Comparison of ENCODE assay signal across 9 cellular contexts in genomic region chr4:159010563-159011260, GRCh38.
A peak's percentile ranks its signal among the peaks of the same experiment; 100 is the strongest.
DNase-seq lines count a peak whose midpoint lies in the region; ATAC-seq and TF ChIP-seq lines count a peak whose summit lies in the region.
"Had no signal": no experiment of that assay in that cellular context is flagged by ENCODE, and none has a peak within 500 bp of the region (broad histone marks: within the 10 kb centered on the region; RNA-seq: fewer than 3 reads in every experiment).

No MANE protein-coding gene starts in this region.

- H3K9me2 ChIP-seq in SK-N-SH: no peaks in the 10 kb centered on the region

- no peak overlapping the region for H3K9ac ChIP-seq in SK-N-SH

- POLR2A ChIA-PET in SK-N-SH (lab: Yijun Ruan, JAX): interaction anchor here (0.9 kb wide), 1 partner anchor 12 kb away, joined by 3 read pairs; no protein-coding TSS in a partner anchor

- no peaks in the 10 kb centered on the region for H3F3A ChIP-seq in SK-N-SH (replicated peaks; ENCODE audit: insufficient read depth)

- no peak for TF ChIP-seq CTCF in SK-N-SH (IDR thresholded peaks at IDR 0.05)

- DNase-seq in Ammon's horn (ENCODE audit: low spot score) (peak; percentile 83), NCI-H146 treated with DMSO at 0.1 percent for 48 hours (lab: John Stamatoyannopoulos, UW; ENCODE audit: unreplicated experiment) (peak; percentile 73), dermis blood vessel endothelial cell (peak; percentile 39), midbrain (lab: John Stamatoyannopoulos, UW) (peak; percentile 61), SK-N-SH (no peak), NCI-H510A (lab: John Stamatoyannopoulos, UW) (no peak)

- H3K79me2 ChIP-seq in SK-N-SH (ENCODE audit: insufficient read depth): no peaks in the 10 kb centered on the region

- no peak overlapping the region for H2AFZ ChIP-seq in SK-N-SH (ENCODE audit: low read depth)

- H3K27me3 ChIP-seq in SK-N-SH (ENCODE audit: insufficient read depth): no peaks in the 10 kb centered on the region

- no peak for TF ChIP-seq EP300 in SK-N-SH (IDR thresholded peaks at IDR 0.05; ENCODE audit: borderline replicate concordance in 1 of 2, low read depth in 1 of 2, low read length in 1 of 2)

- no peak overlapping the region for H3K27ac ChIP-seq in SK-N-SH (ENCODE audit: low read depth in 2 of 2, low read length in 1 of 2)

- no peak overlapping the region for H3K4me2 ChIP-seq in SK-N-SH

- H4K20me1 ChIP-seq in SK-N-SH (ENCODE audit: insufficient read depth): no peaks in the 10 kb centered on the region

- TF ChIP-seq RAD21 in SK-N-SH (IDR thresholded peaks at IDR 0.05; ENCODE audit: low read length): no peak

- CTCF ChIA-PET in SK-N-SH (lab: Yijun Ruan, JAX): no interaction called here

- H3K9me3 ChIP-seq in SK-N-SH: no peaks in the 10 kb centered on the region

- ATAC-seq in HG03025 (IDR thresholded peaks at IDR 0.05; ENCODE audit: low FRiP score, unreplicated experiment): no peak
- ATAC-seq in GM18520 (IDR thresholded peaks at IDR 0.05; ENCODE audit: unreplicated experiment): no peak
- ATAC-seq: natural killer cell treated with Interleukin-12 subunit alpha and Interleukin-12 subunit beta and Interleukin-15 and Interleukin-18, amount 100 ng/mL, for 72 hours had no signal

- 80% methylated on average over 5 of the region's 5 CpGs for WGBS in SK-N-SH (ENCODE audit: low lambda C conversion rate)

- no peaks in the 10 kb centered on the region for H3K36me3 ChIP-seq in SK-N-SH (replicated peaks in 1 of 2; ENCODE audit: control insufficient read depth in 1 of 2, insufficient read depth in 2 of 2, low read length in 1 of 2)

- H3K4me3 ChIP-seq in SK-N-SH (ENCODE audit: low read depth in 2 of 2, low read length in 1 of 2): no peak overlapping the region

- H3K4me1 ChIP-seq in SK-N-SH (ENCODE audit: control insufficient read depth in 1 of 2, insufficient read depth in 2 of 2, low read depth in 1 of 2, low read length in 1 of 2): peaks cover 0 to 4% of the 10 kb centered on the region in 2 experiments; a peak in 2 of 4 replicates

TF ChIP-seq in SK-N-SH, 30 proteins besides CTCF, POLR2A, EP300 and RAD21:
- TF ChIP-seq TEAD4 (IDR thresholded peaks at IDR 0.05; ENCODE audit: borderline replicate concordance, insufficient read depth): no peak
- TF ChIP-seq, protein P1, sequence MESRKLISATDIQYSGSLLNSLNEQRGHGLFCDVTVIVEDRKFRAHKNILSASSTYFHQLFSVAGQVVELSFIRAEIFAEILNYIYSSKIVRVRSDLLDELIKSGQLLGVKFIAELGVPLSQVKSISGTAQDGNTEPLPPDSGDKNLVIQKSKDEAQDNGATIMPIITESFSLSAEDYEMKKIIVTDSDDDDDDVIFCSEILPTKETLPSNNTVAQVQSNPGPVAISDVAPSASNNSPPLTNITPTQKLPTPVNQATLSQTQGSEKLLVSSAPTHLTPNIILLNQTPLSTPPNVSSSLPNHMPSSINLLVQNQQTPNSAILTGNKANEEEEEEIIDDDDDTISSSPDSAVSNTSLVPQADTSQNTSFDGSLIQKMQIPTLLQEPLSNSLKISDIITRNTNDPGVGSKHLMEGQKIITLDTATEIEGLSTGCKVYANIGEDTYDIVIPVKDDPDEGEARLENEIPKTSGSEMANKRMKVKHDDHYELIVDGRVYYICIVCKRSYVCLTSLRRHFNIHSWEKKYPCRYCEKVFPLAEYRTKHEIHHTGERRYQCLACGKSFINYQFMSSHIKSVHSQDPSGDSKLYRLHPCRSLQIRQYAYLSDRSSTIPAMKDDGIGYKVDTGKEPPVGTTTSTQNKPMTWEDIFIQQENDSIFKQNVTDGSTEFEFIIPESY (IDR thresholded peaks at IDR 0.05; ENCODE audit: borderline replicate concordance, low read depth): no peak
- no peak for TF ChIP-seq RFX5 (IDR thresholded peaks at IDR 0.05; ENCODE audit: low read length)
- no peak for TF ChIP-seq SMC3 (IDR thresholded peaks at IDR 0.05; ENCODE audit: low read depth, low read length)
- TF ChIP-seq, protein P2, sequence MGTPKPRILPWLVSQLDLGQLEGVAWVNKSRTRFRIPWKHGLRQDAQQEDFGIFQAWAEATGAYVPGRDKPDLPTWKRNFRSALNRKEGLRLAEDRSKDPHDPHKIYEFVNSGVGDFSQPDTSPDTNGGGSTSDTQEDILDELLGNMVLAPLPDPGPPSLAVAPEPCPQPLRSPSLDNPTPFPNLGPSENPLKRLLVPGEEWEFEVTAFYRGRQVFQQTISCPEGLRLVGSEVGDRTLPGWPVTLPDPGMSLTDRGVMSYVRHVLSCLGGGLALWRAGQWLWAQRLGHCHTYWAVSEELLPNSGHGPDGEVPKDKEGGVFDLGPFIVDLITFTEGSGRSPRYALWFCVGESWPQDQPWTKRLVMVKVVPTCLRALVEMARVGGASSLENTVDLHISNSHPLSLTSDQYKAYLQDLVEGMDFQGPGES (IDR thresholded peaks at IDR 0.05; ENCODE audit: low read depth, low read length): no peak
- TF ChIP-seq SIN3A (IDR thresholded peaks at IDR 0.05; ENCODE audit: borderline replicate concordance, low read depth, low read length): no peak
- no peak for TF ChIP-seq MXI1 (IDR thresholded peaks at IDR 0.05; ENCODE audit: low read depth, low read length)
- no peak for TF ChIP-seq NFIC (IDR thresholded peaks at IDR 0.05; ENCODE audit: borderline replicate concordance)
- TF ChIP-seq CHD2 (IDR thresholded peaks at IDR 0.05; ENCODE audit: low read length, partially characterized antibody): no peak
- no peak for TF ChIP-seq TCF12 (IDR thresholded peaks at IDR 0.05)
- TF ChIP-seq GABPA (IDR thresholded peaks at IDR 0.05; ENCODE audit: low read depth): no peak
- TF ChIP-seq FOXM1 (IDR thresholded peaks at IDR 0.05; ENCODE audit: low read depth): no peak
- TF ChIP-seq MEF2A (IDR thresholded peaks at IDR 0.05; ENCODE audit: borderline replicate concordance, low read depth): no peak
- no peak for TF ChIP-seq JUND (IDR thresholded peaks at IDR 0.05)
- no peak for TF ChIP-seq USF2 (IDR thresholded peaks at IDR 0.05; ENCODE audit: borderline replicate concordance, low read depth, low read length)
- no peak for TF ChIP-seq YY1 (IDR thresholded peaks at IDR 0.05; ENCODE audit: low read depth)
- no peak for TF ChIP-seq GATA2 (CRISPR knock-in tag; IDR thresholded peaks at IDR 0.05)
- TF ChIP-seq TAF1 (IDR thresholded peaks at IDR 0.05; ENCODE audit: borderline replicate concordance, low read depth, low read length): no peak

Comparison
In these comparisons a context has a peak if more than half of its experiments do, and no peak if none do; other contexts are left out.
1. DNase-seq: peak in Ammon's horn (single experiment), NCI-H146 treated with DMSO at 0.1 percent for 48 hours (single experiment), dermis blood vessel endothelial cell (single experiment) and midbrain (single experiment); none in SK-N-SH (single experiment) and NCI-H510A (single experiment).